Comparison of ENCODE assay signal across 18 cellular contexts in the genomic region with DNA sequence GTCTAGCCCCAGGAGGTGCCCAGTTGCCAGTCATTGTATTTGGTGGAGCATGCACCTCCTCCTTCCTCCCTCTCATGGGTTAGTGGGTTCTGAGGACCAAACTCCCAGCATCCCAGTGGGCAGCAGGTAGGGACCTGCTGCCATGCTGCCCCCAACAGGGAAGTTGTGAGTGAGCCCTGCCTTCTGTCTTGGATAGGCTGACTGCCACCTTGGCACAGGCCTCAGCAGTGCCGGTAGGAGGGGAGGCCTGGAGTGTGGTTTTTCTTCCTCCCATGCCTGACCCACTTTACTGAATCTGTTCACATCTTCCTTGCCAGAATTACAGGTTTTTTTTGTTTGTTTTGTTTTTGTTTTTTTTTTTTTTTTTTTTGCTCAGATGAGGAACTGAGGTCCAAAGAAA. TPM values are rescaled to one million over a fixed set of nuclear protein-coding genes. Genes with fewer than 3 reads are reported as not detected.
DNase-seq lines count a peak whose midpoint lies in the region; ATAC-seq and TF ChIP-seq lines count a peak whose summit lies in the region.
"Had no signal": no experiment of that assay in that cellular context is flagged by ENCODE, and none has a peak within 500 bp of the region (broad histone marks: within the 10 kb centered on the region; RNA-seq: fewer than 3 reads in every experiment).

No MANE protein-coding gene starts in this region.

- TF ChIP-seq CTCF in LNCaP clone FGC (IDR thresholded peaks at IDR 0.05; ENCODE audit: control insufficient read depth, extremely low read depth, insufficient read depth) (peak; percentile 23; the same call in 1 of the 2 replicates), GM13976 (IDR thresholded peaks at IDR 0.05; ENCODE audit: borderline replicate concordance, control extremely low read depth, extremely low read depth, insufficient read depth, missing control alignments) (no peak)

- POLR2A ChIA-PET in naive thymus-derived CD8-positive, alpha-beta T cell (lab: Charles Lee), result interaction anchor here (1.0 to 22.6 kb wide), 4 partner anchors 8 to 22 kb away, joined by 3 to 734 read pairs (median 43); partner anchors contain the start of gene PLCG1

- H3K4me3 Mint-ChIP-seq in T-helper 1 cell treated with Interleukin-12 subunit alpha and Interleukin-12 subunit beta and Interleukin-4 antibody, amounts not matched to agents 30 μg/mL and 1 μg/mL, for 36 hours, result peak overlapping the region; percentile 18
- peak overlapping the region; percentile 31 to 84 (median 75) for H3K4me3 Mint-ChIP-seq in naive thymus-derived CD8-positive, alpha-beta T cell
- H3K4me3 Mint-ChIP-seq: neural crest cell had no signal

- peaks cover 62% of the 10 kb centered on the region for H3K4me1 Mint-ChIP-seq in T-helper 1 cell treated with Interleukin-12 subunit alpha and Interleukin-12 subunit beta and Interleukin-4 antibody, amounts not matched to agents 30 μg/mL and 1 μg/mL, for 36 hours (ENCODE audit: low read depth)
- peaks cover 56 to 94% (median 84%) of the 10 kb centered on the region in 4 donors for H3K4me1 Mint-ChIP-seq in naive thymus-derived CD8-positive, alpha-beta T cell

- H3K27ac Mint-ChIP-seq in T-helper 1 cell treated with Interleukin-12 subunit alpha and Interleukin-12 subunit beta and Interleukin-4 antibody, amounts not matched to agents 30 μg/mL and 1 μg/mL, for 36 hours, result peak overlapping the region; percentile 65
- peak overlapping the region; percentile 93 to 99 (median 95) for H3K27ac Mint-ChIP-seq in naive thymus-derived CD8-positive, alpha-beta T cell

- no peaks in the 10 kb centered on the region for H3K9me3 Mint-ChIP-seq in T-helper 1 cell treated with Interleukin-12 subunit alpha and Interleukin-12 subunit beta and Interleukin-4 antibody, amounts not matched to agents 30 μg/mL and 1 μg/mL, for 36 hours
- H3K9me3 Mint-ChIP-seq in naive thymus-derived CD8-positive, alpha-beta T cell, result no peaks in the 10 kb centered on the region
- H3K9me3 Mint-ChIP-seq: neural crest cell had no signal

- no peak overlapping the region for H3K4me3 ChIP-seq in LNCaP clone FGC (ENCODE audit: low read depth, low read length)
- H3K4me3 ChIP-seq: coronary artery, GM23248, K562 had no signal

- peaks cover 69% of the 10 kb centered on the region for H3K36me3 Mint-ChIP-seq in T-helper 1 cell treated with Interleukin-12 subunit alpha and Interleukin-12 subunit beta and Interleukin-4 antibody, amounts not matched to agents 30 μg/mL and 1 μg/mL, for 36 hours (ENCODE audit: low read depth)
- peaks cover 18 to 73% (median 36%) of the 10 kb centered on the region in 3 donors for H3K36me3 Mint-ChIP-seq in naive thymus-derived CD8-positive, alpha-beta T cell

- H3K27me3 Mint-ChIP-seq in T-helper 1 cell treated with Interleukin-12 subunit alpha and Interleukin-12 subunit beta and Interleukin-4 antibody, amounts not matched to agents 30 μg/mL and 1 μg/mL, for 36 hours (ENCODE audit: low read depth), result no peaks in the 10 kb centered on the region
- H3K27me3 Mint-ChIP-seq in naive thymus-derived CD8-positive, alpha-beta T cell, result peaks cover 0 to 2% (median 0%) of the 10 kb centered on the region in 5 donors

- DNase-seq in T-helper 1 cell (no peak), LNCaP clone FGC (ENCODE audit: low read depth) (no peak), GM13976 (ENCODE audit: low spot score) (no peak)
- peak in 1 of 10 donors; percentile 26 for DNase-seq in naive thymus-derived CD8-positive, alpha-beta T cell
- DNase-seq in NK-92 treated with Interleukin-12 subunit alpha and Interleukin-12 subunit beta, amount 100 ng/mL, for 24 hours (lab: John Stamatoyannopoulos, UW), result no peak
- DNase-seq: activated CD4-positive, alpha-beta T cell treated with anti-CD3 and anti-CD28 coated beads for 4 hours; activated naive CD4-positive, alpha-beta T cell treated with Interleukin-2 at 50 U/mL for 16 hours; GDM1; GM23248; NCI-H1417 treated with DMSO at 0.1 percent for 48 hours; NCI-H446; stimulated activated naive CD4-positive, alpha-beta T cell had no signal

- in situ Hi-C loops in GM13976 (cut with MboI; ENCODE audit: low sequenced_read_pairs, unreplicated experiment), result no loop called here

- ATAC-seq in naive thymus-derived CD8-positive, alpha-beta T cell, result peak in 1 of 2 donors; percentile 15
- ATAC-seq in HG03095 (IDR thresholded peaks at IDR 0.05; ENCODE audit: unreplicated experiment), result no peak
- ATAC-seq: K562 had no signal

- peak overlapping the region; percentile 70 for H3K27ac ChIP-seq in angular gyrus (ENCODE audit: low read depth, low read length)
- H3K27ac ChIP-seq: GM23248 had no signal

RNA-seq across cellular contexts. Expression of gene PLCG1, which starts 24.5 kb away (rescaled TPM):
- total RNA-seq in naive thymus-derived CD8-positive, alpha-beta T cell, result 100 to 1,000 TPM; 384 to 393 TPM
- polyA plus RNA-seq in naive thymus-derived CD8-positive, alpha-beta T cell, result 10 to 100 TPM; 37.4 to 92.5 (median 53.2) TPM
